11 cellular contexts compared by ENCODE assay signal in the genomic region with DNA sequence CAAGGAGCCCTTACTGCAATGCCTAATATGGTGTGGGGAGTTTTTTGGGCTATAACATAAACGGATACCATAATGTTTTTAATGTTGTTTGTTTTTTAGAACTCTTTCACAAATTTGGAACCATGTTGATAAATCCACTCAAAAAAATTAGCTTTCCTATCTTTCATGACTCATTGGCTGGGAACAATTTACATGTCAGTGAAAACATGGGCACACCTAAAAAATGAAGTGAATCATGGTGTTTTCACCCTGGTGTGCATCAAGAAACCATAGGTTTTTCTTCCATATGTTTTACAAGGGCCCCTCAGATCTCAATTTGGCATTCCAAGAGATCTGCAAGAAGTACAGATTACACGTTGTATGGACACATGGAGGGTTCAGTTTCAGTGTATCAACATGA.
"Had no signal": no experiment of that assay in that cellular context is flagged by ENCODE, and none has a peak within 500 bp of the region (broad histone marks: within the 10 kb centered on the region; RNA-seq: fewer than 3 reads in every experiment).

No MANE protein-coding gene starts in this region.

- H3K9me3 ChIP-seq: HAP-1 had no signal

- H3K9me3 Mint-ChIP-seq: GM23338, H9, HFFc6 had no signal

- ATAC-seq: GM23338, HCT116 had no signal

- H3K4me3 Mint-ChIP-seq: GM23338, H9, HFFc6 had no signal

- H2AFZ ChIP-seq: GM23248, GM23338 had no signal

- H3K4me2 ChIP-seq: GM23338 had no signal

- H3K27ac Mint-ChIP-seq: GM23338, H9, HFFc6 had no signal

- H3K36me3 ChIP-seq: HAP-1 had no signal

- FAIRE-seq: H1, H54 had no signal

- H3K4me3 ChIP-seq: GM23248, GM23338, HAP-1 had no signal

- H3K27ac ChIP-seq: GM23248 had no signal

- DNase-seq: GM23248, GOT3, H7, H9, HCEC 1CT, HFFc6 had no signal

- H3K4me1 ChIP-seq: HAP-1 had no signal
